ENCODE assay signal across 8 cellular contexts in genomic region chr11:57499413-57499982, GRCh38. TPM values are rescaled to one million over a fixed set of nuclear protein-coding genes. Genes with fewer than 3 reads are reported as not detected.
DNase-seq lines count a peak whose midpoint lies in the region; ATAC-seq and TF ChIP-seq lines count a peak whose summit lies in the region.

No MANE protein-coding gene starts in this region.

- peaks cover 5 to 16% (median 6%) of the 10 kb centered on the region in 3 donors for H3K36me3 Mint-ChIP-seq in immature natural killer cell

- no peaks in the 10 kb centered on the region for H3K27me3 ChIP-seq in BLaER1 treated with 17β-estradiol and CSF1 and Interleukin-3, amounts not matched to agents 10 nM and 100 nM
- H3K27me3 ChIP-seq in Panc1 (ENCODE audit: control insufficient read depth, insufficient read depth, low read length) (no peaks in the 10 kb centered on the region), sigmoid colon (no peaks in the 10 kb centered on the region)

- no peak overlapping the region for H3K27ac Mint-ChIP-seq in immature natural killer cell

- POLR2A ChIA-PET in Panc1 (lab: Charles Lee) = interaction anchor here (0.7 kb wide), 1 partner anchor 16 kb away, joined by 4 read pairs; the partner anchor contains the start of gene SLC43A1

- H3K4me1 ChIP-seq in BLaER1 treated with 17β-estradiol and CSF1 and Interleukin-3, amounts not matched to agents 10 nM and 100 nM = peaks cover 13 to 25% (median 19%) of the 10 kb centered on the region in 10 experiments
- H3K4me1 ChIP-seq in Panc1 (ENCODE audit: control insufficient read depth, insufficient read depth, low read length) (peaks cover 6% of the 10 kb centered on the region; the same call in 1 of the 2 replicates), sigmoid colon (peaks cover 0 to 23% (median 19%) of the 10 kb centered on the region in 4 donors)

- TF ChIP-seq EP300 in sigmoid colon (IDR thresholded peaks at IDR 0.05) = peak in 1 of 4 donors; percentile 56

- TF ChIP-seq CTCF in Panc1 (IDR thresholded peaks at IDR 0.05) (no peak), sigmoid colon (IDR thresholded peaks at IDR 0.05) (no peak)

- peak overlapping the region in 6 of 11 experiments; percentile 24 to 45 (median 34); a peak in 10 of 22 replicates for H3K27ac ChIP-seq in BLaER1 treated with 17β-estradiol and CSF1 and Interleukin-3, amounts not matched to agents 10 nM and 100 nM
- no peak overlapping the region for H3K27ac ChIP-seq in Panc1 (ENCODE audit: low read length)
- peak overlapping the region; percentile 77 to 80 (median 80) for H3K27ac ChIP-seq in sigmoid colon

- BruUV-seq in Panc1 (replicated peaks; lab: Mats Ljungman, UMichigan) = no TSS peak

- DNase-seq in Panc1 (ENCODE audit: low read depth, low spot score) (no peak), cerebellar cortex (ENCODE audit: low spot score) (peak; percentile 94), immature natural killer cell (peak; percentile 18 to 38 (median 30)), sigmoid colon (peak; percentile 99)
- DNase-seq in central memory CD4-positive, alpha-beta T cell = no peak

- H3K36me3 ChIP-seq in BLaER1 treated with 17β-estradiol and CSF1 and Interleukin-3, amounts not matched to agents 10 nM and 100 nM = peaks cover 37 to 95% (median 83%) of the 10 kb centered on the region in 11 experiments; a peak in 21 of 22 replicates
- no peaks in the 10 kb centered on the region for H3K36me3 ChIP-seq in Panc1 (ENCODE audit: control insufficient read depth, insufficient read depth, low read length)
- peaks cover 0 to 40% (median 5%) of the 10 kb centered on the region in 4 donors for H3K36me3 ChIP-seq in sigmoid colon

- peaks cover 0 to 55% (median 27%) of the 10 kb centered on the region in 11 experiments; a peak in 14 of 22 replicates for H4K20me1 ChIP-seq in BLaER1 treated with 17β-estradiol and CSF1 and Interleukin-3, amounts not matched to agents 10 nM and 100 nM

- peak overlapping the region; percentile 46 to 90 (median 76) for H3K4me2 ChIP-seq in BLaER1 treated with 17β-estradiol and CSF1 and Interleukin-3, amounts not matched to agents 10 nM and 100 nM

- in situ Hi-C loops in Panc1 (cut with HindIII; ENCODE audit: low pct_unique_long_range_greater_than_20kb, low sequenced_read_pairs) = no loop called here

- intact Hi-C loops in Panc1 (cut with micrococcal nuclease; ENCODE audit: unreplicated experiment) = no loop called here
- intact Hi-C loops in sigmoid colon (cut with DNase I) = loop anchor here (5.0 kb wide), 1 partner anchor 42 kb away; no protein-coding TSS in a partner anchor

- H3K4me1 Mint-ChIP-seq in immature natural killer cell = peaks cover 8 to 9% of the 10 kb centered on the region in 2 donors

- TF ChIP-seq POLR2A in sigmoid colon (IDR thresholded peaks at IDR 0.05) = no peak

- 8 to 29% methylated on average over 35 of the region's 35 CpGs for WGBS in sigmoid colon, 2 donors

- peak overlapping the region in 9 of 11 experiments; percentile 19 to 58 (median 44); a peak in 13 of 22 replicates for H3K9ac ChIP-seq in BLaER1 treated with 17β-estradiol and CSF1 and Interleukin-3, amounts not matched to agents 10 nM and 100 nM

- no peaks in the 10 kb centered on the region for H3K27me3 Mint-ChIP-seq in immature natural killer cell (ENCODE audit: low read depth in 3 of 3)

- H3K4me3 ChIP-seq in BLaER1 treated with 17β-estradiol and CSF1 and Interleukin-3, amounts not matched to agents 10 nM and 100 nM = peak overlapping the region in 4 of 10 experiments; percentile 22 to 35 (median 32); a peak in 4 of 20 replicates
- H3K4me3 ChIP-seq in Panc1 (ENCODE audit: low read depth in 2 of 2, low read length in 2 of 2) = peak overlapping the region; percentile 33 to 62
- H3K4me3 ChIP-seq in sigmoid colon = peak overlapping the region; percentile 9 to 43 (median 34)

- no peak overlapping the region for H3K4me3 Mint-ChIP-seq in immature natural killer cell

- ATAC-seq in GM19372 (IDR thresholded peaks at IDR 0.05; ENCODE audit: low read depth, unreplicated experiment) (peak; percentile 100), HG03442 (IDR thresholded peaks at IDR 0.05; ENCODE audit: unreplicated experiment) (peak; percentile 99), Panc1 (peak; percentile 99)

- CTCF ChIA-PET in Panc1 (lab: Charles Lee) = no interaction called here

- no peaks in the 10 kb centered on the region for H3K9me3 ChIP-seq in BLaER1 treated with 17β-estradiol and CSF1 and Interleukin-3, amounts not matched to agents 10 nM and 100 nM (replicated peaks in 1 of 11)
- H3K9me3 ChIP-seq in Panc1 (ENCODE audit: control insufficient read depth, insufficient read depth, low read depth, low read length) (no peaks in the 10 kb centered on the region), sigmoid colon (no peaks in the 10 kb centered on the region)

- H3K9me3 Mint-ChIP-seq in immature natural killer cell = no peaks in the 10 kb centered on the region

RNA-seq across cellular contexts. Expression of gene SLC43A1, which starts 16.0 kb away (rescaled TPM):
- total RNA-seq in Panc1 (2021; ENCODE audit: unreplicated experiment) (2.0 TPM), sigmoid colon (10 to 100 TPM; 19.1 to 32.4 (median 27.4) TPM)
- polyA plus RNA-seq in Panc1 (2012; ENCODE audit: insufficient read length) = 2.9 TPM
- polyA plus RNA-seq in immature natural killer cell (10 to 100 TPM; 15.8 to 20.3 (median 17.5) TPM), sigmoid colon (10 to 100 TPM in 1 of 3 donors, 1 to 10 TPM in 1, under 1 TPM in 1; 0.92 to 14.3 (median 5.4) TPM)

RNA-seq across cellular contexts. Expression of gene TIMM10, which starts 31.1 kb away (rescaled TPM):
- total RNA-seq in Panc1 (2021; ENCODE audit: unreplicated experiment) (152 TPM), sigmoid colon (10 to 100 TPM; 22.4 to 59.7 (median 33.0) TPM)
- polyA plus RNA-seq in Panc1 (2012; ENCODE audit: insufficient read length) = 107 TPM
- polyA plus RNA-seq in immature natural killer cell (100 to 1,000 TPM in 1 of 3 donors, 10 to 100 TPM in 2; 52.9 to 101 (median 55.7) TPM), sigmoid colon (10 to 100 TPM; 48.0 to 62.9 (median 52.7) TPM)

RNA-seq across cellular contexts. Expression of gene SMTNL1, which starts 37.9 kb away (rescaled TPM):
- not detected for total RNA-seq in Panc1 (2021; ENCODE audit: unreplicated experiment)
- polyA plus RNA-seq in Panc1 (2012; ENCODE audit: insufficient read length) = not detected
- under 1 TPM in 2 of 3 donors, not detected in 1; 0.12 to 0.47 TPM for polyA plus RNA-seq in immature natural killer cell
- not detected for total RNA-seq in sigmoid colon
- not detected for polyA plus RNA-seq in sigmoid colon

RNA-seq across cellular contexts. Expression of gene RTN4RL2, which starts 39.2 kb away (rescaled TPM):
- total RNA-seq in Panc1 (2021; ENCODE audit: unreplicated experiment) = 0.90 TPM
- polyA plus RNA-seq in Panc1 (2012; ENCODE audit: insufficient read length) = 0.87 TPM
- under 1 TPM; 0.38 to 0.71 (median 0.68) TPM for polyA plus RNA-seq in immature natural killer cell
- total RNA-seq in sigmoid colon = under 1 TPM in 2 of 4 donors, not detected in 2; 0.41 to 0.66 TPM
- polyA plus RNA-seq in sigmoid colon = under 1 TPM in 2 of 3 donors, not detected in 1; 0.60 to 0.63 TPM

Comparison
In these comparisons a context has a peak if more than half of its experiments do, and no peak if none do; other contexts are left out.
1. DNase-seq: peak in cerebellar cortex (single experiment), immature natural killer cell (3 of 3) and sigmoid colon (single experiment); none in Panc1 (single experiment) and central memory CD4-positive, alpha-beta T cell (single experiment).
2. Peak in every context shown above with its lines, with median percentiles within 50 percentile points of each other: ATAC-seq.